In the genomic region with DNA sequence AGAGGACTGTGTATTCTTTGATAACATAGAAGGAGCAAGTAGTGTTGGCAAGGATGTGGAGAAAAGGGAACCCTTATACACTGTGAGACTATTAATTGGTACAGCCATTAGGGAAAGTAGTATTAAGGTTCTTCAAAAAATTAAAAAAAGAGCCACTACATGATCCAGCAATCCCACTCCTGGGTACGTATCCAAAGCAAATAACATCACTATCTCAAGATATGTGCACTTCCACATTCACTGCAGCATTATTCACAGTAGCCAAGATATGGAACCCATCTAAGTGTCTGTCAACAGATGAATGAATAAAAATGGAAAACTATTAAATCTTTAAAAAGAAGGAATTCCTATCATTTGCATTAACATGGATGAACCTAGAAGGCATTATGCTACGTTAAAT, we compare ENCODE assay signal across 39 cellular contexts.
"Had no signal": no experiment of that assay in that cellular context is flagged by ENCODE, and none has a peak within 500 bp of the region (broad histone marks: within the 10 kb centered on the region; RNA-seq: fewer than 3 reads in every experiment).

No MANE protein-coding gene starts in this region.

- FAIRE-seq: bronchial epithelial cell, TTC549 had no signal

- H3K4me1 Mint-ChIP-seq: activated B cell treated with CpG ODN at 0.5 μM for 24 hours; activated CD4-positive, alpha-beta memory T cell treated with anti-CD3 and anti-CD28 coated beads, Interleukin-2, amount 10 ng/mL, durations not matched to agents 7 days and 5 days; activated CD4-positive, alpha-beta T cell treated with anti-CD3 and anti-CD28 coated beads for 36 hours; activated CD4-positive, alpha-beta T cell treated with anti-CD3 and anti-CD28 coated beads, Interleukin-2, amount 10 ng/mL, durations not matched to agents 7 days and 5 days; activated CD8-positive, alpha-beta memory T cell treated with anti-CD3 and anti-CD28 coated beads, Interleukin-2, amount 10 ng/mL, durations not matched to agents 7 days and 5 days; activated naive CD4-positive, alpha-beta T cell treated with anti-CD3 and anti-CD28 coated beads, Interleukin-2, amount 10 ng/mL, durations not matched to agents 7 days and 5 days; activated naive CD4-positive, alpha-beta T cell treated with anti-CD3 and anti-CD28 coated beads, Interleukin-2, amount 50 U/mL, for 24 hours; activated naive CD8-positive, alpha-beta T cell treated with anti-CD3 and anti-CD28 coated beads, Interleukin-2, amount 10 ng/mL, durations not matched to agents 7 days and 5 days; activated naive CD8-positive, alpha-beta T cell treated with anti-CD3 and anti-CD28 coated beads, Interleukin-2, amount 50 U/mL, for 24 hours; central memory CD8-positive, alpha-beta T cell had no signal

- H3K9me3 ChIP-seq: ascending aorta, body of pancreas had no signal

- H3K9me3 Mint-ChIP-seq: activated B cell treated with CpG ODN at 0.5 μM for 24 hours; activated CD4-positive, alpha-beta memory T cell treated with anti-CD3 and anti-CD28 coated beads, Interleukin-2, amount 10 ng/mL, durations not matched to agents 7 days and 5 days; activated CD4-positive, alpha-beta T cell treated with anti-CD3 and anti-CD28 coated beads, Interleukin-2, amount 10 ng/mL, durations not matched to agents 7 days and 5 days; activated naive CD4-positive, alpha-beta T cell treated with anti-CD3 and anti-CD28 coated beads, Interleukin-2, amount 10 ng/mL, durations not matched to agents 7 days and 5 days; activated naive CD4-positive, alpha-beta T cell treated with anti-CD3 and anti-CD28 coated beads, Interleukin-2, amount 50 U/mL, for 24 hours; activated naive CD8-positive, alpha-beta T cell treated with anti-CD3 and anti-CD28 coated beads, Interleukin-2, amount 10 ng/mL, durations not matched to agents 7 days and 5 days; activated T-cell treated with anti-CD3 and anti-CD28 coated beads, Interleukin-2, amount 50 U/mL, for 24 hours; activated T-helper 2 cell treated with anti-CD3 and anti-CD28 coated beads, Interferon-gamma antibody, Interleukin-2, Interleukin-4, amounts not matched to agents 10 μg/mL and 5 μg/mL and 100 μg/mL, durations not matched to agents 14 hours and 24 hours and 36 hours; T-helper 1 cell treated with Interleukin-12 subunit alpha and Interleukin-12 subunit beta and Interleukin-4 antibody, amounts not matched to agents 30 μg/mL and 1 μg/mL, for 36 hours; T-helper 2 cell treated with Interferon-gamma antibody and Interleukin-4, amounts not matched to agents 5 μg/mL and 100 μg/mL, for 36 hours had no signal

- H3K27me3 Mint-ChIP-seq: activated B cell treated with CpG ODN at 0.5 μM for 24 hours; activated CD4-positive, alpha-beta memory T cell treated with anti-CD3 and anti-CD28 coated beads, Interleukin-2, amount 10 ng/mL, durations not matched to agents 7 days and 5 days; activated CD4-positive, alpha-beta T cell treated with anti-CD3 and anti-CD28 coated beads for 36 hours; activated CD4-positive, alpha-beta T cell treated with anti-CD3 and anti-CD28 coated beads, Interleukin-2, amount 10 ng/mL, durations not matched to agents 7 days and 5 days; activated CD8-positive, alpha-beta memory T cell treated with anti-CD3 and anti-CD28 coated beads, Interleukin-2, amount 10 ng/mL, durations not matched to agents 7 days and 5 days; activated naive CD4-positive, alpha-beta T cell treated with anti-CD3 and anti-CD28 coated beads, Interleukin-2, amount 10 ng/mL, durations not matched to agents 7 days and 5 days; activated naive CD4-positive, alpha-beta T cell treated with anti-CD3 and anti-CD28 coated beads, Interleukin-2, amount 50 U/mL, for 24 hours; activated naive CD8-positive, alpha-beta T cell; activated naive CD8-positive, alpha-beta T cell treated with anti-CD3 and anti-CD28 coated beads, Interleukin-2, amount 10 ng/mL, durations not matched to agents 7 days and 5 days; activated naive CD8-positive, alpha-beta T cell treated with anti-CD3 and anti-CD28 coated beads, Interleukin-2, amount 50 U/mL, for 24 hours; activated T-cell treated with anti-CD3 and anti-CD28 coated beads, Interleukin-2, amount 50 U/mL, for 24 hours; central memory CD8-positive, alpha-beta T cell had no signal

- H3K4me3 Mint-ChIP-seq: activated B cell treated with CpG ODN at 0.5 μM for 24 hours; activated CD4-positive, alpha-beta memory T cell treated with anti-CD3 and anti-CD28 coated beads, Interleukin-2, amount 10 ng/mL, durations not matched to agents 7 days and 5 days; activated CD4-positive, alpha-beta T cell treated with anti-CD3 and anti-CD28 coated beads for 36 hours; activated CD4-positive, alpha-beta T cell treated with anti-CD3 and anti-CD28 coated beads, Interleukin-2, amount 10 ng/mL, durations not matched to agents 7 days and 5 days; activated CD8-positive, alpha-beta memory T cell treated with anti-CD3 and anti-CD28 coated beads, Interleukin-2, amount 10 ng/mL, durations not matched to agents 7 days and 5 days; activated CD8-positive, alpha-beta T cell treated with anti-CD3 and anti-CD28 coated beads, Interleukin-2, amount 10 ng/mL, durations not matched to agents 7 days and 5 days; activated naive CD4-positive, alpha-beta T cell treated with anti-CD3 and anti-CD28 coated beads, Interleukin-2, amount 10 ng/mL, durations not matched to agents 7 days and 5 days; activated naive CD4-positive, alpha-beta T cell treated with anti-CD3 and anti-CD28 coated beads, Interleukin-2, amount 50 U/mL, for 24 hours; activated naive CD8-positive, alpha-beta T cell; activated naive CD8-positive, alpha-beta T cell treated with anti-CD3 and anti-CD28 coated beads, Interleukin-2, amount 10 ng/mL, durations not matched to agents 7 days and 5 days; activated naive CD8-positive, alpha-beta T cell treated with anti-CD3 and anti-CD28 coated beads, Interleukin-2, amount 50 U/mL, for 24 hours; activated T-cell treated with anti-CD3 and anti-CD28 coated beads, Interleukin-2, amount 50 U/mL, for 24 hours; central memory CD8-positive, alpha-beta T cell; T-helper 1 cell treated with Interleukin-12 subunit alpha and Interleukin-12 subunit beta and Interleukin-4 antibody, amounts not matched to agents 30 μg/mL and 1 μg/mL, for 36 hours; T-helper 2 cell treated with Interferon-gamma antibody and Interleukin-4, amounts not matched to agents 5 μg/mL and 100 μg/mL, for 36 hours had no signal

- H3K36me3 ChIP-seq: ascending aorta, cardiac muscle cell had no signal

- ATAC-seq: activated CD4-positive, alpha-beta T cell treated with anti-CD3 and anti-CD28 coated beads for 36 hours; activated CD8-positive, alpha-beta memory T cell treated with anti-CD3 and anti-CD28 coated beads, Interleukin-2, amount 10 ng/mL, durations not matched to agents 7 days and 5 days; activated CD8-positive, alpha-beta T cell treated with anti-CD3 and anti-CD28 coated beads, Interleukin-2, amount 10 ng/mL, durations not matched to agents 7 days and 5 days; activated naive CD8-positive, alpha-beta T cell treated with anti-CD3 and anti-CD28 coated beads, Interleukin-2, amount 50 U/mL, for 24 hours; body of pancreas had no signal

- H3K27ac Mint-ChIP-seq: activated B cell treated with CpG ODN at 0.5 μM for 24 hours; activated CD4-positive, alpha-beta memory T cell treated with anti-CD3 and anti-CD28 coated beads, Interleukin-2, amount 10 ng/mL, durations not matched to agents 7 days and 5 days; activated CD4-positive, alpha-beta T cell treated with anti-CD3 and anti-CD28 coated beads for 36 hours; activated CD4-positive, alpha-beta T cell treated with anti-CD3 and anti-CD28 coated beads, Interleukin-2, amount 10 ng/mL, durations not matched to agents 7 days and 5 days; activated CD8-positive, alpha-beta memory T cell treated with anti-CD3 and anti-CD28 coated beads, Interleukin-2, amount 10 ng/mL, durations not matched to agents 7 days and 5 days; activated CD8-positive, alpha-beta T cell treated with anti-CD3 and anti-CD28 coated beads, Interleukin-2, amount 10 ng/mL, durations not matched to agents 7 days and 5 days; activated naive CD4-positive, alpha-beta T cell treated with anti-CD3 and anti-CD28 coated beads, Interleukin-2, amount 10 ng/mL, durations not matched to agents 7 days and 5 days; activated naive CD4-positive, alpha-beta T cell treated with anti-CD3 and anti-CD28 coated beads, Interleukin-2, amount 50 U/mL, for 24 hours; activated naive CD8-positive, alpha-beta T cell; activated naive CD8-positive, alpha-beta T cell treated with anti-CD3 and anti-CD28 coated beads, Interleukin-2, amount 10 ng/mL, durations not matched to agents 7 days and 5 days; activated naive CD8-positive, alpha-beta T cell treated with anti-CD3 and anti-CD28 coated beads, Interleukin-2, amount 50 U/mL, for 24 hours; activated T-cell treated with anti-CD3 and anti-CD28 coated beads, Interleukin-2, amount 50 U/mL, for 24 hours; activated T-helper 2 cell treated with anti-CD3 and anti-CD28 coated beads, Interferon-gamma antibody, Interleukin-2, Interleukin-4, amounts not matched to agents 10 μg/mL and 5 μg/mL and 100 μg/mL, durations not matched to agents 14 hours and 24 hours and 36 hours; T-helper 1 cell treated with Interleukin-12 subunit alpha and Interleukin-12 subunit beta and Interleukin-4 antibody, amounts not matched to agents 30 μg/mL and 1 μg/mL, for 36 hours; T-helper 2 cell treated with Interferon-gamma antibody and Interleukin-4, amounts not matched to agents 5 μg/mL and 100 μg/mL, for 36 hours had no signal

- DNase-seq: activated B cell treated with CpG ODN at 0.5 μM for 24 hours; activated CD4-positive, alpha-beta memory T cell treated with anti-CD3 and anti-CD28 coated beads, Interleukin-2, amount 10 ng/mL, durations not matched to agents 7 days and 5 days; activated CD4-positive, alpha-beta T cell treated with anti-CD3 and anti-CD28 coated beads for 36 hours; activated CD4-positive, alpha-beta T cell treated with anti-CD3 and anti-CD28 coated beads for 48 hours; activated CD4-positive, alpha-beta T cell treated with anti-CD3 and anti-CD28 coated beads, Interleukin-2, amount 10 ng/mL, durations not matched to agents 7 days and 5 days; activated CD4-positive, alpha-beta T cell treated with anti-CD3 and anti-CD28 coated beads, Interleukin-2, amount 50 U/mL, for 48 hours; activated CD4-positive, CD25-positive, alpha-beta regulatory T cell treated with anti-CD3 and anti-CD28 coated beads, Interleukin-2, amount 50 U/mL, for 72 hours; activated CD8-positive, alpha-beta memory T cell treated with anti-CD3 and anti-CD28 coated beads for 24 hours; activated CD8-positive, alpha-beta memory T cell treated with anti-CD3 and anti-CD28 coated beads, Interleukin-2, amount 10 ng/mL, durations not matched to agents 7 days and 5 days; activated CD8-positive, alpha-beta memory T cell treated with anti-CD3 and anti-CD28 coated beads, Interleukin-2, amount 50 U/mL, for 48 hours; activated CD8-positive, alpha-beta T cell treated with anti-CD3 and anti-CD28 coated beads, Interleukin-2, amount 10 ng/mL, durations not matched to agents 7 days and 5 days; activated effector memory CD4-positive, alpha-beta T cell treated with Interleukin-2 at 50 U/mL for 16 hours; activated gamma-delta T cell; activated naive CD4-positive, alpha-beta T cell treated with anti-CD3 and anti-CD28 coated beads, Interleukin-2, amount 10 ng/mL, durations not matched to agents 7 days and 5 days; activated naive CD4-positive, alpha-beta T cell treated with Interleukin-2 at 50 U/mL for 16 hours; activated naive CD8-positive, alpha-beta T cell treated with anti-CD3 and anti-CD28 coated beads, Interleukin-2, amount 10 ng/mL, durations not matched to agents 7 days and 5 days; activated naive CD8-positive, alpha-beta T cell treated with anti-CD3 and anti-CD28 coated beads, Interleukin-2, amount 50 U/mL, for 24 hours; activated T-cell treated with anti-CD3 and anti-CD28 coated beads, Interleukin-2, amount 50 U/mL, for 24 hours; activated T-cell treated with anti-CD3 and anti-CD28 coated beads, Interleukin-2, amount 50 U/mL, for 48 hours; amygdala; anterior cingulate cortex; body of pancreas; caudate nucleus; cerebellar nuclear complex; SW 1271; T-helper 1 cell; T-helper 2 cell; T-helper 9 cell had no signal

- H3K4me1 ChIP-seq: ascending aorta, body of pancreas had no signal

- H3K36me3 Mint-ChIP-seq: activated CD8-positive, alpha-beta memory T cell treated with anti-CD3 and anti-CD28 coated beads, Interleukin-2, amount 10 ng/mL, durations not matched to agents 7 days and 5 days; activated naive CD4-positive, alpha-beta T cell treated with anti-CD3 and anti-CD28 coated beads, Interleukin-2, amount 10 ng/mL, durations not matched to agents 7 days and 5 days; activated naive CD4-positive, alpha-beta T cell treated with anti-CD3 and anti-CD28 coated beads, Interleukin-2, amount 50 U/mL, for 24 hours; activated naive CD8-positive, alpha-beta T cell; activated naive CD8-positive, alpha-beta T cell treated with anti-CD3 and anti-CD28 coated beads, Interleukin-2, amount 10 ng/mL, durations not matched to agents 7 days and 5 days had no signal

- H3K27me3 ChIP-seq: ascending aorta, body of pancreas, cardiac muscle cell had no signal

- H3K27ac ChIP-seq: ascending aorta, body of pancreas, cardiac muscle cell, VCaP had no signal

- H3K4me3 ChIP-seq: ascending aorta, body of pancreas, cardiac muscle cell had no signal
